Comparison of ENCODE assay signal across 27 cellular contexts in genomic region chr22:37211853-37212173, GRCh38. TPM values are rescaled to one million over a fixed set of nuclear protein-coding genes. Genes with fewer than 3 reads are reported as not detected.
A peak's percentile ranks its signal among the peaks of the same experiment; 100 is the strongest.
DNase-seq lines count a peak whose midpoint lies in the region; ATAC-seq and TF ChIP-seq lines count a peak whose summit lies in the region.
"Had no signal": no experiment of that assay in that cellular context is flagged by ENCODE, and none has a peak within 500 bp of the region (broad histone marks: within the 10 kb centered on the region; RNA-seq: fewer than 3 reads in every experiment).

No MANE protein-coding gene starts in this region.

- H3K27ac Mint-ChIP-seq in brain (peak overlapping the region in 3 of 5 experiments; percentile 60 to 78 (median 68)), nephron (peak overlapping the region; percentile 62 to 77 (median 72))
- H3K27ac Mint-ChIP-seq: B cell; dendritic cell treated with granulocyte-macrophage colony-stimulating factor and Interleukin-4, amounts not matched to agents 40 ng/mL and 50 ng/mL, for 4 days had no signal

- no peak overlapping the region for H3K27ac ChIP-seq in mammary epithelial cell (ENCODE audit: insufficient read depth, low read depth, low read length)
- H3K27ac ChIP-seq in breast epithelium = no peak overlapping the region
- peak overlapping the region; percentile 19 for H3K27ac ChIP-seq in thymus (ENCODE audit: low read depth)
- H3K27ac ChIP-seq: A549, cardiac muscle cell, parathyroid adenoma, Peyer's patch had no signal

- H4K20me1 ChIP-seq in mammary epithelial cell (ENCODE audit: insufficient read depth, low read length) = peaks cover 3% of the 10 kb centered on the region

- DNase-seq in mammary epithelial cell = no peak
- no peak for DNase-seq in breast epithelium (ENCODE audit: low spot score in 2 of 2)
- no peak for DNase-seq in NCI-H345 treated with DMSO at 0.1 percent for 48 hours (lab: John Stamatoyannopoulos, UW; ENCODE audit: unreplicated experiment)
- no peak for DNase-seq in stimulated activated naive CD4-positive, alpha-beta T cell (lab: John Stamatoyannopoulos, UW)
- DNase-seq: activated naive CD4-positive, alpha-beta T cell treated with Interleukin-2 at 50 U/mL for 16 hours; activated T-cell treated with anti-CD3 and anti-CD28 coated beads, Interleukin-2, amount 50 U/mL, for 48 hours; COR-L47; KBM-7; midbrain; NCI-H1436 treated with DMSO at 0.1 percent for 48 hours; stimulated activated CD4-positive, alpha-beta T cell treated with anti-CD3 and anti-CD28 coated beads, Interleukin-12 subunit alpha, Interleukin-12 subunit beta, amount 100 ng/mL, for 4 hours; T-cell had no signal

- H3K4me1 ChIP-seq in mammary epithelial cell (ENCODE audit: insufficient read depth, low read length) (peaks cover 3% of the 10 kb centered on the region), breast epithelium (no peaks in the 10 kb centered on the region), thymus (ENCODE audit: control insufficient read depth, insufficient read depth, low read length) (peaks cover 56% of the 10 kb centered on the region)
- H3K4me1 ChIP-seq: A549, parathyroid adenoma, Peyer's patch had no signal

- TF ChIP-seq POLR2A in breast epithelium (IDR thresholded peaks at IDR 0.05) = no peak

- H3K9ac ChIP-seq in mammary epithelial cell (ENCODE audit: insufficient read depth, low read length) = no peak overlapping the region
- H3K9ac ChIP-seq: parathyroid adenoma had no signal

- in situ Hi-C loops in mammary epithelial cell (cut with MboI; ENCODE audit: low sequenced_read_pairs in 2 of 2) = no loop called here

- H3K4me1 Mint-ChIP-seq in brain (peaks cover 65% of the 10 kb centered on the region), nephron (peaks cover 67% of the 10 kb centered on the region)

- H3K9me3 Mint-ChIP-seq in brain (no peaks in the 10 kb centered on the region), nephron (no peaks in the 10 kb centered on the region)
- H3K9me3 Mint-ChIP-seq: dendritic cell treated with granulocyte-macrophage colony-stimulating factor and Interleukin-4, amounts not matched to agents 40 ng/mL and 50 ng/mL, for 4 days; naive thymus-derived CD8-positive, alpha-beta T cell; T-cell had no signal

- no peaks in the 10 kb centered on the region for H3K9me3 ChIP-seq in mammary epithelial cell (replicated peaks; ENCODE audit: insufficient read depth, low read length)
- H3K9me3 ChIP-seq in breast epithelium = no peaks in the 10 kb centered on the region
- H3K9me3 ChIP-seq in thymus (ENCODE audit: control insufficient read depth) = no peaks in the 10 kb centered on the region
- H3K9me3 ChIP-seq: A549, Peyer's patch had no signal

- TF ChIP-seq CTCF in mammary epithelial cell (conservative IDR thresholded peaks at IDR 0.05 in 1 of 2, IDR thresholded peaks at IDR 0.05 in 1 of 2; ENCODE audit: extremely low read depth in 1 of 2, insufficient read depth in 1 of 2, low read depth in 1 of 2, low read length in 2 of 2) (no peak), breast epithelium (IDR thresholded peaks at IDR 0.05) (no peak), brain (conservative IDR thresholded peaks at IDR 0.05) (no peak), nephron (IDR thresholded peaks at IDR 0.05; ENCODE audit: unreplicated experiment in 3 of 3) (no peak)

- intact Hi-C loops in mammary epithelial cell (cut with micrococcal nuclease) = no loop called here
- intact Hi-C loops in breast epithelium (cut with DNase I; ENCODE audit: low total_unique reads) = no loop called here

- H3K4me2 ChIP-seq in mammary epithelial cell (ENCODE audit: insufficient read depth, low read depth, low read length) = no peak overlapping the region
- H3K4me2 ChIP-seq: A549 had no signal

- dilution Hi-C loops in mammary epithelial cell (cut with HindIII; ENCODE audit: low sequenced_read_pairs) = loop anchor here (5.0 to 10.0 kb wide), 4 partner anchors 35 to 157 kb away; partner anchors contain the start of gene KCTD17

- H3K36me3 Mint-ChIP-seq in brain (no peaks in the 10 kb centered on the region), nephron (ENCODE audit: low read depth) (no peaks in the 10 kb centered on the region)

- H3K4me3 ChIP-seq in mammary epithelial cell (replicated peaks in 1 of 3; ENCODE audit: insufficient read depth in 1 of 3, low read depth in 2 of 3, low read length in 3 of 3) (no peak overlapping the region), breast epithelium (no peak overlapping the region), thymus (ENCODE audit: low read length) (peak overlapping the region; percentile 25)
- H3K4me3 ChIP-seq: A549, cardiac muscle cell, Peyer's patch had no signal

- H3K36me3 ChIP-seq in mammary epithelial cell (ENCODE audit: insufficient read depth, low read length) (no peaks in the 10 kb centered on the region), breast epithelium (no peaks in the 10 kb centered on the region), thymus (ENCODE audit: control insufficient read depth, insufficient read depth) (peaks cover 8% of the 10 kb centered on the region)
- H3K36me3 ChIP-seq: cardiac muscle cell, Peyer's patch had no signal

- H3K4me3 Mint-ChIP-seq in brain = peak overlapping the region in 1 of 5 experiments; percentile 32
- peak overlapping the region in 2 of 3 experiments; percentile 12 to 53 for H3K4me3 Mint-ChIP-seq in nephron
- H3K4me3 Mint-ChIP-seq: B cell; dendritic cell treated with granulocyte-macrophage colony-stimulating factor and Interleukin-4, amounts not matched to agents 40 ng/mL and 50 ng/mL, for 4 days had no signal

- no peak for ATAC-seq in GM18907 (IDR thresholded peaks at IDR 0.05; ENCODE audit: unreplicated experiment)
- ATAC-seq: naive thymus-derived CD8-positive, alpha-beta T cell; T-cell had no signal

- BruUV-seq in mammary epithelial cell (replicated peaks; lab: Mats Ljungman, UMichigan) = no TSS peak

- CTCF ChIA-PET in mammary epithelial cell (lab: Charles Lee; ENCODE audit: low non-redundant PET) = no interaction called here

- no peaks in the 10 kb centered on the region for H3K79me2 ChIP-seq in mammary epithelial cell (ENCODE audit: insufficient read depth, low read length)
- H3K79me2 ChIP-seq: parathyroid adenoma had no signal

- H3K27me3 ChIP-seq in mammary epithelial cell (ENCODE audit: insufficient read depth, low read length) (no peaks in the 10 kb centered on the region), breast epithelium (no peaks in the 10 kb centered on the region), thymus (ENCODE audit: control insufficient read depth, insufficient read depth) (no peaks in the 10 kb centered on the region)
- H3K27me3 ChIP-seq: cardiac muscle cell, Peyer's patch had no signal

- H3K27me3 Mint-ChIP-seq in brain = peaks cover 6% of the 10 kb centered on the region
- peaks cover 13% of the 10 kb centered on the region for H3K27me3 Mint-ChIP-seq in nephron (ENCODE audit: low read depth)
- H3K27me3 Mint-ChIP-seq: B cell; naive thymus-derived CD8-positive, alpha-beta T cell; T-cell had no signal

- WGBS in mammary epithelial cell (ENCODE audit: low coverage, missing lambda C conversion rate) = 100% methylated on average over 7 of the region's 7 CpGs
- WGBS in thymus = 96% methylated on average over 7 of the region's 7 CpGs

- peak overlapping the region; percentile 0 for H2AFZ ChIP-seq in mammary epithelial cell (ENCODE audit: low read depth, low read length)
- H2AFZ ChIP-seq: parathyroid adenoma had no signal

RNA-seq across cellular contexts. Expression of gene SSTR3, which starts 0.5 kb away (rescaled TPM):
- not detected for total RNA-seq in mammary epithelial cell
- polyA plus RNA-seq in mammary epithelial cell = not detected
- not detected for polyA minus RNA-seq in mammary epithelial cell
- not detected for total RNA-seq in breast epithelium
- polyA plus RNA-seq in brain (ENCODE audit: insufficient read depth, low read depth, low replicate concordance) = 1.6 TPM
- 3.9 TPM for polyA plus RNA-seq in thymus
- total RNA-seq: endothelial cell of umbilical vein, NCI-H460, Peyer's patch, right cardiac atrium, urinary bladder had no signal
- polyA plus RNA-seq: A549, cardiac muscle cell, endothelial cell of umbilical vein, right cardiac atrium, urinary bladder had no signal

RNA-seq across cellular contexts. Expression of gene C1QTNF6, which starts 23.8 kb away (rescaled TPM):
- total RNA-seq in mammary epithelial cell = 1 to 10 TPM; 3.3 to 3.7 TPM
- polyA plus RNA-seq in mammary epithelial cell = 3.1 TPM
- 4.7 TPM for polyA minus RNA-seq in mammary epithelial cell
- total RNA-seq in breast epithelium = 1 to 10 TPM; 2.2 to 3.6 (median 3.5) TPM
- polyA plus RNA-seq in brain (ENCODE audit: insufficient read depth, low read depth, low replicate concordance) = 4.9 TPM
- polyA plus RNA-seq in thymus = 23.2 TPM

RNA-seq across cellular contexts. Expression of gene RAC2, which starts 32.3 kb away (rescaled TPM):
- total RNA-seq in mammary epithelial cell (100 to 1,000 TPM in 1 of 2 donors, 10 to 100 TPM in 1; 13.2 to 119 TPM), breast epithelium (10 to 100 TPM; 10.5 to 12.0 (median 11.5) TPM)
- polyA plus RNA-seq in mammary epithelial cell (211 TPM), brain (ENCODE audit: insufficient read depth, low read depth, low replicate concordance) (3.3 TPM), thymus (206 TPM)
- 272 TPM for polyA minus RNA-seq in mammary epithelial cell

Comparison
In these comparisons a context has a peak if more than half of its experiments do, and no peak if none do; other contexts are left out.
1. RNA of gene RAC2, which starts 32.3 kb away (polyA plus RNA-seq): 211 TPM in mammary epithelial cell (single experiment) and 206 TPM in thymus (single experiment); 3.3 TPM in brain (single experiment); every median in the first group is over 10 times any median in the second.